Comparison of ENCODE assay signal across 10 cellular contexts in genomic region chr20:25372584-25373336, GRCh38. TPM values are rescaled to one million over a fixed set of nuclear protein-coding genes. Genes with fewer than 3 reads are reported as not detected.
DNase-seq lines count a peak whose midpoint lies in the region; ATAC-seq, FAIRE-seq and TF ChIP-seq lines count a peak whose summit lies in the region.
"Had no signal": no experiment of that assay in that cellular context is flagged by ENCODE, and none has a peak within 500 bp of the region (broad histone marks: within the 10 kb centered on the region; RNA-seq: fewer than 3 reads in every experiment).

No MANE protein-coding gene starts in this region.

- H3K27ac ChIP-seq in astrocyte (ENCODE audit: low read depth, low read length) = peak overlapping the region; percentile 81

- FAIRE-seq in astrocyte (lab: Jason Lieb, UNC) = no peak

- H3K4me2 ChIP-seq in astrocyte (ENCODE audit: low read length) = peak overlapping the region; percentile 35

- H3K4me1 Mint-ChIP-seq in astrocyte (ENCODE audit: low read depth, unreplicated experiment) = peaks cover 22% of the 10 kb centered on the region

- H3K27me3 Mint-ChIP-seq in astrocyte (ENCODE audit: low read depth, unreplicated experiment) = no peaks in the 10 kb centered on the region
- H3K27me3 Mint-ChIP-seq: naive B cell had no signal

- no peaks in the 10 kb centered on the region for H3K27me3 ChIP-seq in astrocyte (ENCODE audit: insufficient read depth, low read length)

- H3K9me3 ChIP-seq in astrocyte (ENCODE audit: insufficient read depth, low read depth, low read length) = peaks cover 16% of the 10 kb centered on the region

- in situ Hi-C loops in Caki2 (cut with HindIII; ENCODE audit: low pct_unique_long_range_greater_than_20kb, low sequenced_read_pairs) = no loop called here

- no peak for TF ChIP-seq CTCF in astrocyte (IDR thresholded peaks at IDR 0.05; ENCODE audit: insufficient read depth, low read depth, low read length)

- H3K9me3 Mint-ChIP-seq in astrocyte (ENCODE audit: unreplicated experiment) = peaks cover 11% of the 10 kb centered on the region
- H3K9me3 Mint-ChIP-seq: naive B cell had no signal

- H3K4me3 Mint-ChIP-seq in astrocyte (ENCODE audit: unreplicated experiment) = no peak overlapping the region

- no peaks in the 10 kb centered on the region for H4K20me1 ChIP-seq in astrocyte (ENCODE audit: insufficient read depth, low read length)

- peaks cover 62% of the 10 kb centered on the region for H3K79me2 ChIP-seq in astrocyte (ENCODE audit: insufficient read depth, low read length)

- H2AFZ ChIP-seq in astrocyte (ENCODE audit: low read depth, low read length) = no peak overlapping the region

- peak overlapping the region; percentile 43 for H3K9ac ChIP-seq in astrocyte (ENCODE audit: low read length)

- H3K36me3 Mint-ChIP-seq in astrocyte (ENCODE audit: low read depth, unreplicated experiment) = peaks cover 25% of the 10 kb centered on the region

- peaks cover 6% of the 10 kb centered on the region for H3K4me1 ChIP-seq in astrocyte (ENCODE audit: insufficient read depth, low read length)

- peak; percentile 48 for DNase-seq in Caki2 (ENCODE audit: low read depth)
- DNase-seq in HS-27A (ENCODE audit: low read depth) = peak; percentile 94
- DNase-seq in astrocyte (ENCODE audit: low read depth) = peak; percentile 98
- peak; percentile 93 for DNase-seq in kidney tubule cell (ENCODE audit: low spot score)
- no peak for DNase-seq in NCI-H510A (lab: John Stamatoyannopoulos, UW)
- no peak for DNase-seq in activated gamma-delta T cell (lab: John Stamatoyannopoulos, UW)
- DNase-seq: naive B cell, substantia nigra had no signal

- H3K4me3 ChIP-seq in astrocyte (ENCODE audit: insufficient read depth, low read depth, low read length) = no peak overlapping the region

- peak overlapping the region; percentile 55 for H3K27ac Mint-ChIP-seq in astrocyte (ENCODE audit: unreplicated experiment)

- H3K36me3 ChIP-seq in astrocyte (ENCODE audit: insufficient read depth, low read length) = no peaks in the 10 kb centered on the region

- ATAC-seq in HG02678 (IDR thresholded peaks at IDR 0.05; ENCODE audit: unreplicated experiment) = no peak
- ATAC-seq: HCT116 had no signal

RNA-seq across cellular contexts. Expression of gene ABHD12, which starts 17.9 kb away (rescaled TPM):
- 24.4 and 29.7 TPM in 2 replicates for total RNA-seq in Caki2 (2014; rRNA removed; shearing (Covaris generic); ENCODE audit: low replicate concordance)
- total RNA-seq in astrocyte = 88.3 and 98.1 TPM in 2 replicates

RNA-seq across cellular contexts. Expression of gene GINS1, which starts 34.7 kb away (rescaled TPM):
- 14.9 and 17.1 TPM in 2 replicates for total RNA-seq in Caki2 (2014; rRNA removed; shearing (Covaris generic); ENCODE audit: low replicate concordance)
- 5.0 and 6.6 TPM in 2 replicates for total RNA-seq in astrocyte

Comparison
In these comparisons a context has a peak if more than half of its experiments do, and no peak if none do; other contexts are left out.
1. DNase-seq: peak in Caki2 (single experiment), HS-27A (single experiment), astrocyte (single experiment) and kidney tubule cell (single experiment); none in NCI-H510A (single experiment) and activated gamma-delta T cell (single experiment).